ENCODE assay signal across 1 cellular context in genomic region chr7:43647314-43647691, GRCh38.
TF ChIP-seq lines count a peak whose summit lies in the region.

No MANE protein-coding gene starts in this region.

TF ChIP-seq in GM12878, 131 proteins besides CTCF, POLR2A, EP300 and RAD21:
- TF ChIP-seq ZBTB33 (IDR thresholded peaks at IDR 0.05): no peak
- TF ChIP-seq MYC (IDR thresholded peaks at IDR 0.05; ENCODE audit: insufficient read depth, insufficient read length, insufficient replicate concordance, low read length, severe bottlenecking): no peak
- TF ChIP-seq NFYA (IDR thresholded peaks at IDR 0.05; ENCODE audit: borderline replicate concordance, low read depth, low read length): no peak
- 0 out of 2 replicates have a peak, but pooled peaks have one; percentile 17 for TF ChIP-seq PML (IDR thresholded peaks at IDR 0.05; ENCODE audit: low read length)
- TF ChIP-seq NR2C1 (IDR thresholded peaks at IDR 0.05): no peak
- no peak for TF ChIP-seq RELB (IDR thresholded peaks at IDR 0.05; ENCODE audit: low read depth)
- no peak for TF ChIP-seq DPF2 (IDR thresholded peaks at IDR 0.05)
- no peak for TF ChIP-seq ZBTB4 (CRISPR knock-in tag; IDR thresholded peaks at IDR 0.05)
TF ChIP-seq in GM12878: peak in this region for 1.
